ENCODE assay signal across 15 cellular contexts in the genomic region with DNA sequence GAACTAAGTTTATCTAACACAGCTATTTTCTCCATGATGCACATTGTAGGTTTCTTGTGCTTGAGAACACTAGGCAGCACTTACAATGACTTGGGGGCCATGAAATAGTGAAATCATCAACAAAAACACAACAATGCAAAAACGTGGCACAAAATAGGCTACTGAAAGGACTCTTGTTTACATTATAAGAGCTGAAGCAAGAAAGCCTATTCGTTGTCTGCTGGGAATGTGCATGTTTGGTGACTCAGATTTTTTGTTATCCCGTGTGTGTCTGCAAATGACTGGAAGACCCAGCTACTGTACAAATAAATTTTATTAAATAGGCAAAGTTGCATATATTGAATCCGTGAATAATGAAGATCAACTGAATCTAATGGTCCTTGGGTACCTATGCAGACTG.
DNase-seq lines count a peak whose midpoint lies in the region; TF ChIP-seq lines count a peak whose summit lies in the region.
"Had no signal": no experiment of that assay in that cellular context is flagged by ENCODE, and none has a peak within 500 bp of the region (broad histone marks: within the 10 kb centered on the region; RNA-seq: fewer than 3 reads in every experiment).

No MANE protein-coding gene starts in this region.

- DNase-seq in AG20443 (ENCODE audit: low spot score) = peak; percentile 36
- peak; percentile 73 for DNase-seq in LHCN-M2 (ENCODE audit: low read depth)
- no peak for DNase-seq in chondrocyte (ENCODE audit: low spot score)
- DNase-seq in kidney glomerular epithelial cell (lab: John Stamatoyannopoulos, UW) = peak; percentile 21
- no peak for DNase-seq in NCI-H748 treated with DMSO at 0.1 percent for 48 hours (lab: John Stamatoyannopoulos, UW)
- no peak for DNase-seq in activated naive CD4-positive, alpha-beta T cell (lab: John Stamatoyannopoulos, UW)
- DNase-seq in activated CD4-positive, CD25-positive, alpha-beta regulatory T cell (lab: John Stamatoyannopoulos, UW) = no peak
- DNase-seq in AML-193 (lab: John Stamatoyannopoulos, UW) = no peak
- DNase-seq: activated CD4-positive, alpha-beta T cell treated with anti-CD3 and anti-CD28 coated beads for 4 hours; adrenal gland; CD4-positive, CD25-positive, alpha-beta regulatory T cell; left colon; NCI-H1436 treated with DMSO at 0.1 percent for 48 hours; stimulated activated CD4-positive, alpha-beta T cell treated with anti-CD3 and anti-CD28 coated beads, Interleukin-2, amount 100 ng/mL, for 48 hours; upper lobe of left lung had no signal

- peaks cover 1% of the 10 kb centered on the region for H3K36me3 Mint-ChIP-seq in chondrocyte (ENCODE audit: low read depth)

- peak overlapping the region; percentile 39 for H3K27ac Mint-ChIP-seq in chondrocyte (ENCODE audit: unreplicated experiment)

- H3K9me3 Mint-ChIP-seq in chondrocyte (ENCODE audit: low read depth) = no peaks in the 10 kb centered on the region

- TF ChIP-seq CTCF in chondrocyte (IDR thresholded peaks at IDR 0.05) = no peak

- no peaks in the 10 kb centered on the region for H3K27me3 Mint-ChIP-seq in chondrocyte (ENCODE audit: low read depth)
- H3K27me3 Mint-ChIP-seq: CD4-positive, CD25-positive, alpha-beta regulatory T cell had no signal

- H3K4me1 Mint-ChIP-seq in chondrocyte (ENCODE audit: low read depth) = peaks cover 50% of the 10 kb centered on the region

- H3K4me3 Mint-ChIP-seq in chondrocyte (ENCODE audit: unreplicated experiment) = no peak overlapping the region
- H3K4me3 Mint-ChIP-seq: CD4-positive, CD25-positive, alpha-beta regulatory T cell had no signal

Comparison
In these comparisons a context has a peak if more than half of its experiments do, and no peak if none do; other contexts are left out.
1. DNase-seq: peak in AG20443 (single experiment), LHCN-M2 (single experiment) and kidney glomerular epithelial cell (single experiment); none in chondrocyte (single experiment), NCI-H748 treated with DMSO at 0.1 percent for 48 hours (single experiment), activated naive CD4-positive, alpha-beta T cell (0 of 4), activated CD4-positive, CD25-positive, alpha-beta regulatory T cell (0 of 4) and AML-193 (0 of 2).